16 cellular contexts compared by ENCODE assay signal in genomic region chrX:11750051-11750450, GRCh38.
"Had no signal": no experiment of that assay in that cellular context is flagged by ENCODE, and none has a peak within 500 bp of the region (broad histone marks: within the 10 kb centered on the region; RNA-seq: fewer than 3 reads in every experiment).

No MANE protein-coding gene starts in this region.

- H3K4me1 Mint-ChIP-seq: nephron had no signal

- H3K4me3 ChIP-seq: psoas muscle had no signal

- H3K9me3 Mint-ChIP-seq: activated CD4-positive, alpha-beta memory T cell treated with anti-CD3 and anti-CD28 coated beads for 36 hours; activated naive CD4-positive, alpha-beta T cell treated with anti-CD3 and anti-CD28 coated beads, Interleukin-2, amount 50 U/mL, for 72 hours; activated T-cell treated with anti-CD3 and anti-CD28 coated beads, Interleukin-2, amount 50 U/mL, for 4 hours; nephron had no signal

- DNase-seq: activated CD4-positive, alpha-beta memory T cell treated with anti-CD3 and anti-CD28 coated beads for 36 hours; activated effector memory CD4-positive, alpha-beta T cell treated with anti-CD3 and anti-CD28 coated beads, Interleukin-2, amount 50 U/mL, for 16 hours; activated T-cell treated with anti-CD3 and anti-CD28 coated beads, Interleukin-2, amount 50 U/mL, for 4 hours; brain microvascular endothelial cell; foreskin melanocyte; head of caudate nucleus; mesenchymal stem cell; psoas muscle; stimulated activated CD4-positive, alpha-beta T cell treated with anti-CD3 and anti-CD28 coated beads, Interleukin-12 subunit alpha, Interleukin-12 subunit beta, amount 100 ng/mL, for 4 hours; stimulated activated CD4-positive, alpha-beta T cell treated with anti-CD3 and anti-CD28 coated beads, Interleukin-2, amount 100 ng/mL, for 48 hours; stimulated activated naive CD4-positive, alpha-beta T cell treated with Interleukin-2 at 50 U/mL for 16 hours had no signal

- H3K4me3 Mint-ChIP-seq: activated CD4-positive, alpha-beta memory T cell treated with anti-CD3 and anti-CD28 coated beads for 36 hours; activated T-cell treated with anti-CD3 and anti-CD28 coated beads, Interleukin-2, amount 50 U/mL, for 4 hours; nephron had no signal

- H3K27me3 ChIP-seq: brain microvascular endothelial cell had no signal

- H3K36me3 Mint-ChIP-seq: activated CD4-positive, alpha-beta memory T cell treated with anti-CD3 and anti-CD28 coated beads for 36 hours; activated naive CD4-positive, alpha-beta T cell treated with anti-CD3 and anti-CD28 coated beads, Interleukin-2, amount 50 U/mL, for 72 hours had no signal

- H3K27ac ChIP-seq: brain microvascular endothelial cell, psoas muscle had no signal

- ATAC-seq: activated naive CD4-positive, alpha-beta T cell treated with anti-CD3 and anti-CD28 coated beads, Interleukin-2, amount 50 U/mL, for 72 hours; left lobe of liver; psoas muscle; sciatic nerve had no signal

- H3K27ac Mint-ChIP-seq: activated CD4-positive, alpha-beta memory T cell treated with anti-CD3 and anti-CD28 coated beads for 36 hours; activated naive CD4-positive, alpha-beta T cell treated with anti-CD3 and anti-CD28 coated beads, Interleukin-2, amount 50 U/mL, for 72 hours; nephron had no signal

- FAIRE-seq: islet of Langerhans had no signal

- H3K9me3 ChIP-seq: psoas muscle had no signal

- H3K36me3 ChIP-seq: brain microvascular endothelial cell had no signal

- H3K4me1 ChIP-seq: psoas muscle had no signal
